ENCODE assay signal across 11 cellular contexts in genomic region chr10:110455440-110455839, GRCh38. TPM values are rescaled to one million over a fixed set of nuclear protein-coding genes. Genes with fewer than 3 reads are reported as not detected.
DNase-seq lines count a peak whose midpoint lies in the region; ATAC-seq and TF ChIP-seq lines count a peak whose summit lies in the region.
"Had no signal": no experiment of that assay in that cellular context is flagged by ENCODE, and none has a peak within 500 bp of the region (broad histone marks: within the 10 kb centered on the region; RNA-seq: fewer than 3 reads in every experiment).

No MANE protein-coding gene starts in this region.

- no peak overlapping the region for H3K4me3 Mint-ChIP-seq in Caco-2 (ENCODE audit: unreplicated experiment)

- intact Hi-C loops in Caco-2 (cut with micrococcal nuclease; ENCODE audit: unreplicated experiment) (loop anchor here (5.0 kb wide), 1 partner anchor 143 kb away; no protein-coding TSS in a partner anchor), sciatic nerve (cut with DNase I) (no loop called here)

- H3K36me3 ChIP-seq in Caco-2 (ENCODE audit: control insufficient read depth, insufficient read depth, low read length) = no peaks in the 10 kb centered on the region
- no peaks in the 10 kb centered on the region for H3K36me3 ChIP-seq in right atrium auricular region

- in situ Hi-C loops in G401 (cut with HindIII; ENCODE audit: low sequenced_read_pairs) = no loop called here

- H3K36me3 Mint-ChIP-seq in Caco-2 (ENCODE audit: insufficient read depth, unreplicated experiment) = peaks cover 9% of the 10 kb centered on the region

- no peaks in the 10 kb centered on the region for H3K9me3 ChIP-seq in Caco-2
- no peaks in the 10 kb centered on the region for H3K9me3 ChIP-seq in right atrium auricular region

- no peaks in the 10 kb centered on the region for H3K9me3 Mint-ChIP-seq in Caco-2 (ENCODE audit: unreplicated experiment)

- H3K27me3 ChIP-seq in Caco-2 (replicated peaks; ENCODE audit: control insufficient read depth, insufficient read depth, low read length) (no peaks in the 10 kb centered on the region), right atrium auricular region (no peaks in the 10 kb centered on the region)

- H3K4me1 Mint-ChIP-seq in Caco-2 (ENCODE audit: low read depth, unreplicated experiment) = peaks cover 35% of the 10 kb centered on the region

- H3K4me1 ChIP-seq in Caco-2 = peaks cover 36% of the 10 kb centered on the region
- peaks cover 0 to 36% of the 10 kb centered on the region in 2 donors for H3K4me1 ChIP-seq in right atrium auricular region

- CTCF ChIA-PET in Caco-2 (lab: Charles Lee) = interaction anchor here (1.5 kb wide), 1 partner anchor 43 kb away, joined by 10 read pairs; no protein-coding TSS in a partner anchor

- no peak overlapping the region for H3K4me3 ChIP-seq in Caco-2 (ENCODE audit: low read depth, low read length)
- H3K4me3 ChIP-seq in right atrium auricular region = no peak overlapping the region

- TF ChIP-seq CTCF in Caco-2 (IDR thresholded peaks at IDR 0.05; ENCODE audit: insufficient read depth in 1 of 2, low read depth in 1 of 2, low read length in 1 of 2, severe bottlenecking in 1 of 2, unreplicated experiment in 1 of 2) (no peak), right atrium auricular region (IDR thresholded peaks at IDR 0.05) (no peak)

- no peaks in the 10 kb centered on the region for H3K27me3 Mint-ChIP-seq in Caco-2 (ENCODE audit: insufficient read depth, unreplicated experiment)

- ATAC-seq in HG03442 (IDR thresholded peaks at IDR 0.05; ENCODE audit: unreplicated experiment) (peak; percentile 44), sciatic nerve (no peak), HG02678 (IDR thresholded peaks at IDR 0.05; ENCODE audit: unreplicated experiment) (no peak)

- BruUV-seq in Caco-2 (replicated peaks; lab: Mats Ljungman, UMichigan) = no TSS peak

- no peak overlapping the region for H3K27ac ChIP-seq in right atrium auricular region

- peak overlapping the region; percentile 88 for H3K27ac Mint-ChIP-seq in Caco-2 (ENCODE audit: unreplicated experiment)

- DNase-seq in Caco-2 = no peak
- peak; percentile 32 for DNase-seq in activated T-cell treated with anti-CD3 and anti-CD28 coated beads for 4 hours
- DNase-seq in sciatic nerve (ENCODE audit: low spot score) = peak; percentile 28
- no peak for DNase-seq in right atrium auricular region (ENCODE audit: low spot score)
- DNase-seq in NAMALWA (ENCODE audit: low spot score) = no peak
- no peak for DNase-seq in G401 (ENCODE audit: low spot score)
- DNase-seq: amniotic stem cell, Karpas-422, NCI-H748 treated with DMSO at 0.1 percent for 48 hours had no signal

- POLR2A ChIA-PET in Caco-2 (lab: Charles Lee) = interaction anchor here (0.6 to 2.3 kb wide), 2 partner anchors 28 to 44 kb away, joined by 3 to 15 read pairs; no protein-coding TSS in a partner anchor

RNA-seq across cellular contexts. Expression of gene DUSP5, which starts 42.3 kb away (rescaled TPM):
- total RNA-seq in Caco-2 (2022) (15.0 and 18.4 TPM in 2 replicates), sciatic nerve (53.5 TPM), right atrium auricular region (10 to 100 TPM; 17.8 to 28.4 TPM)
- 1.2 and 1.6 TPM in 2 replicates for total RNA-seq in G401 (2014; rRNA removed; shearing (Covaris generic))

Comparison
In these comparisons a context has a peak if more than half of its experiments do, and no peak if none do; other contexts are left out.
1. DNase-seq: peak in activated T-cell treated with anti-CD3 and anti-CD28 coated beads for 4 hours (single experiment) and sciatic nerve (single experiment); none in Caco-2 (0 of 2), right atrium auricular region (single experiment), NAMALWA (single experiment) and G401 (single experiment).